In genomic region chr10:72218329-72218728, GRCh38 we compare ENCODE assay signal across 9 cellular contexts. TPM values are rescaled to one million over a fixed set of nuclear protein-coding genes. Genes with fewer than 3 reads are reported as not detected.
DNase-seq lines count a peak whose midpoint lies in the region; ATAC-seq, FAIRE-seq and TF ChIP-seq lines count a peak whose summit lies in the region.
"Had no signal": no experiment of that assay in that cellular context is flagged by ENCODE, and none has a peak within 500 bp of the region (broad histone marks: within the 10 kb centered on the region; RNA-seq: fewer than 3 reads in every experiment).

No MANE protein-coding gene starts in this region.

- no peaks in the 10 kb centered on the region for H3K9me3 ChIP-seq in BLaER1 treated with 17β-estradiol and CSF1 and Interleukin-3, amounts not matched to agents 10 nM and 100 nM (replicated peaks in 1 of 11)
- no peaks in the 10 kb centered on the region for H3K9me3 ChIP-seq in K562 (replicated peaks; ENCODE audit: control insufficient read depth, insufficient read depth, low read depth, low read length)

- 0 out of 2 replicates have a peak overlapping the region, but pooled peaks have one; percentile 3 for H2AFZ ChIP-seq in K562 (ENCODE audit: low read depth, low read length)

- H3K27me3 Mint-ChIP-seq in nephron progenitor cell (ENCODE audit: low read depth, poor library complexity): peaks cover 3% of the 10 kb centered on the region

- peaks cover 65% of the 10 kb centered on the region for H3K79me2 ChIP-seq in K562 (ENCODE audit: control insufficient read depth, insufficient read depth, low read length)

- no peak for TF ChIP-seq RAD21 in K562 (CRISPR knock-in tag; conservative IDR thresholded peaks at IDR 0.05 in 1 of 2, IDR thresholded peaks at IDR 0.05 in 1 of 2)

- no peak for TF ChIP-seq EP300 in K562 (IDR thresholded peaks at IDR 0.05; ENCODE audit: low read length)

- in situ Hi-C loops in KBM-7 (cut with MboI; ENCODE audit: low pct_unique_long_range_greater_than_20kb, low sequenced_read_pairs) (no loop called here), K562 (cut with MboI) (no loop called here)

- WGBS in K562 (ENCODE audit: insufficient coverage, low coverage, missing lambda C conversion rate): 10% methylated on average over 1 of the region's 1 CpG

- DNase-seq in KBM-7: peak; percentile 76
- DNase-seq in K562 (ENCODE audit: extremely low read depth in 1 of 4, low spot score in 3 of 4): peak in 1 of 4 experiments; percentile 27
- DNase-seq in nephron progenitor cell: no peak
- no peak for DNase-seq in NCI-H187 (lab: John Stamatoyannopoulos, UW)
- DNase-seq in stimulated activated CD4-positive, alpha-beta T cell treated with anti-CD3 and anti-CD28 coated beads, Interleukin-4, amount 100 ng/mL, for 1 hour: no peak
- DNase-seq in NCI-H2029 treated with DMSO at 0.1 percent for 48 hours (lab: John Stamatoyannopoulos, UW): no peak
- no peak for DNase-seq in NCI-H774 (lab: John Stamatoyannopoulos, UW)
- DNase-seq: NCI-H187 treated with DMSO at 0.1 percent for 48 hours had no signal

- ATAC-seq in K562: no peak

- peak overlapping the region; percentile 40 for H3K4me3 Mint-ChIP-seq in nephron progenitor cell

- no peaks in the 10 kb centered on the region for H3K9me3 Mint-ChIP-seq in nephron progenitor cell

- CTCF ChIA-PET in K562 (lab: Yijun Ruan, JAX; ENCODE audit: low intra/inter-chr PET ratio): no interaction called here

- H3K4me2 ChIP-seq in BLaER1 treated with 17β-estradiol and CSF1 and Interleukin-3, amounts not matched to agents 10 nM and 100 nM: peak overlapping the region; percentile 33 to 96 (median 68)
- H3K4me2 ChIP-seq in K562 (ENCODE audit: insufficient read depth, low read length): peak overlapping the region; percentile 69

- H3K4me1 ChIP-seq in BLaER1 treated with 17β-estradiol and CSF1 and Interleukin-3, amounts not matched to agents 10 nM and 100 nM: peaks cover 45 to 63% (median 51%) of the 10 kb centered on the region in 10 experiments
- H3K4me1 ChIP-seq in K562 (replicated peaks in 1 of 2; ENCODE audit: control insufficient read depth in 2 of 2, insufficient read depth in 2 of 2, low read length in 2 of 2): peaks cover 17 to 26% of the 10 kb centered on the region in 2 experiments; a peak in 4 of 5 replicates

- no peak for TF ChIP-seq POLR2A in K562 (conservative IDR thresholded peaks at IDR 0.05)

- H3K4me1 Mint-ChIP-seq in nephron progenitor cell: peaks cover 42% of the 10 kb centered on the region

- intact Hi-C loops in K562 (cut with micrococcal nuclease): no loop called here

- 0 out of 20 replicates have a peak overlapping the region, but pooled peaks of 1 of the 10 experiments have one; percentile 10 for H3K4me3 ChIP-seq in BLaER1 treated with 17β-estradiol and CSF1 and Interleukin-3, amounts not matched to agents 10 nM and 100 nM
- H3K4me3 ChIP-seq in K562: no peak overlapping the region

- no peak overlapping the region for H3K27ac Mint-ChIP-seq in nephron progenitor cell

- peaks cover 21% of the 10 kb centered on the region for H3K36me3 Mint-ChIP-seq in nephron progenitor cell (ENCODE audit: low read depth)

- no peak for FAIRE-seq in K562 (lab: Jason Lieb, UNC)

- POLR2A ChIA-PET in K562 (lab: Yijun Ruan, JAX): interaction anchor here (0.6 to 9.2 kb wide), 7 partner anchors 11 to 119 kb away, joined by 3 to 70 read pairs (median 4); partner anchors contain the start of gene DDIT4

- no peak for TF ChIP-seq CTCF in K562 (IDR thresholded peaks at IDR 0.05 in 2 of 3, conservative IDR thresholded peaks at IDR 0.05 in 1 of 3; ENCODE audit: insufficient read depth in 2 of 3, low read depth in 1 of 3, low read length in 3 of 3)
- no peak for TF ChIP-seq CTCF in nephron progenitor cell (IDR thresholded peaks at IDR 0.05)

- H3K9ac ChIP-seq in BLaER1 treated with 17β-estradiol and CSF1 and Interleukin-3, amounts not matched to agents 10 nM and 100 nM: peak overlapping the region in 7 of 11 experiments; percentile 12 to 44 (median 30); a peak in 5 of 22 replicates
- H3K9ac ChIP-seq in K562 (ENCODE audit: insufficient read depth in 1 of 2, low read depth in 2 of 2, low read length in 2 of 2): peak overlapping the region in 1 of 2 experiments; percentile 38; a peak in 2 of 4 replicates

- H3K27ac ChIP-seq in BLaER1 treated with 17β-estradiol and CSF1 and Interleukin-3, amounts not matched to agents 10 nM and 100 nM: peak overlapping the region in 7 of 11 experiments; percentile 4 to 55 (median 42); a peak in 12 of 22 replicates
- H3K27ac ChIP-seq in K562 (ENCODE audit: extremely low read depth, low read depth, low read length): peak overlapping the region; percentile 51

- H3K9me1 ChIP-seq in K562 (ENCODE audit: control insufficient read depth, insufficient read depth, low read length): no peaks in the 10 kb centered on the region

- H3K27me3 ChIP-seq in BLaER1 treated with 17β-estradiol and CSF1 and Interleukin-3, amounts not matched to agents 10 nM and 100 nM: no peaks in the 10 kb centered on the region
- H3K27me3 ChIP-seq in K562 (ENCODE audit: control insufficient read depth in 2 of 2, insufficient read depth in 2 of 2, low read length in 2 of 2): no peaks in the 10 kb centered on the region

- H4K20me1 ChIP-seq in BLaER1 treated with 17β-estradiol and CSF1 and Interleukin-3, amounts not matched to agents 10 nM and 100 nM: peaks cover 0 to 27% (median 5%) of the 10 kb centered on the region in 11 experiments; a peak in 10 of 22 replicates
- no peaks in the 10 kb centered on the region for H4K20me1 ChIP-seq in K562 (replicated peaks; ENCODE audit: control insufficient read depth, insufficient read depth, low read length)

- H3K36me3 ChIP-seq in BLaER1 treated with 17β-estradiol and CSF1 and Interleukin-3, amounts not matched to agents 10 nM and 100 nM: peaks cover 15 to 24% (median 20%) of the 10 kb centered on the region in 11 experiments
- H3K36me3 ChIP-seq in K562 (ENCODE audit: control insufficient read depth, insufficient read depth, low read length): peaks cover 17% of the 10 kb centered on the region

- TSS peak; percentile 19 for BruUV-seq in K562 (replicated peaks; lab: Mats Ljungman, UMichigan)

RNA-seq across cellular contexts. Expression of gene ASCC1, which starts 2.3 kb away (rescaled TPM):
- 49.7 and 77.0 TPM in 2 replicates for total RNA-seq in K562 (2011; cell fraction: chromatin; rRNA removed; ENCODE audit: low replicate concordance)
- total RNA-seq in K562 (2011; cell fraction: nucleolus; rRNA removed): 28.7 and 34.9 TPM in 2 replicates
- 43.5 and 57.0 TPM in 2 replicates for total RNA-seq in K562 (2011; cell fraction: nucleoplasm; rRNA removed)
- total RNA-seq in K562 (2014; rRNA removed) (27.6 and 31.7 TPM in 2 replicates), K562 (2014; rRNA removed; fragmentation: Illumina TruSeq; extraction: Trizol) (52.8 and 62.6 TPM in 2 replicates), K562 (2015; rRNA removed; fragmentation: Illumina TruSeq; extraction: Trizol) (33.3 and 38.2 TPM in 2 replicates), K562 (2021) (45.7 and 48.4 TPM in 2 replicates)
- polyA plus RNA-seq in K562 (2011; rRNA removed) (53.2 and 64.1 TPM in 2 replicates), K562 (2014; fragmentation: Illumina TruSeq; extraction: Trizol) (54.4 and 70.0 TPM in 2 replicates), K562 (2014; fragmentation: Nextera tagmentation; extraction: Ambion mirVana) (10 to 100 TPM; 50.8 to 73.3 TPM), K562 (2014; rRNA removed) (42.7 and 55.5 TPM in 2 replicates)
- 20.9 and 37.8 TPM in 2 replicates for polyA plus RNA-seq in K562 (2011; cell fraction: cytosol; rRNA removed)
- 13.5 and 19.8 TPM in 2 replicates for polyA plus RNA-seq in K562 (2011; cell fraction: nucleus; rRNA removed)
- 39.1 and 50.0 TPM in 2 replicates for polyA plus RNA-seq in K562 (2012)
- 90.3 and 97.7 TPM in 2 replicates for polyA minus RNA-seq in K562 (2011; rRNA and poly(A)+ RNA removed)
- 35.1 and 39.2 TPM in 2 replicates for polyA minus RNA-seq in K562 (2011; cell fraction: cytosol; rRNA and poly(A)+ RNA removed)
- 13.6 and 33.1 TPM in 2 replicates for polyA minus RNA-seq in K562 (2011; cell fraction: nucleus; rRNA and poly(A)+ RNA removed)

RNA-seq across cellular contexts. Expression of gene ANAPC16, which starts 2.5 kb away (rescaled TPM):
- total RNA-seq in K562 (2011; cell fraction: chromatin; rRNA removed; ENCODE audit: low replicate concordance): 13.7 and 30.0 TPM in 2 replicates
- 13.7 and 15.7 TPM in 2 replicates for total RNA-seq in K562 (2011; cell fraction: nucleolus; rRNA removed)
- 30.3 and 57.6 TPM in 2 replicates for total RNA-seq in K562 (2011; cell fraction: nucleoplasm; rRNA removed)
- total RNA-seq in K562 (2014; rRNA removed): 42.6 and 55.8 TPM in 2 replicates
- 108 and 111 TPM in 2 replicates for total RNA-seq in K562 (2014; rRNA removed; fragmentation: Illumina TruSeq; extraction: Trizol)
- 79.7 and 87.7 TPM in 2 replicates for total RNA-seq in K562 (2015; rRNA removed; fragmentation: Illumina TruSeq; extraction: Trizol)
- total RNA-seq in K562 (2021): 72.5 and 72.7 TPM in 2 replicates
- 162 and 168 TPM in 2 replicates for polyA plus RNA-seq in K562 (2011; rRNA removed)
- polyA plus RNA-seq in K562 (2011; cell fraction: cytosol; rRNA removed): 47.9 and 96.2 TPM in 2 replicates
- 27.0 and 46.2 TPM in 2 replicates for polyA plus RNA-seq in K562 (2011; cell fraction: nucleus; rRNA removed)
- polyA plus RNA-seq in K562 (2012): 85.3 and 238 TPM in 2 replicates
- polyA plus RNA-seq in K562 (2014; fragmentation: Illumina TruSeq; extraction: Trizol): 74.2 and 85.3 TPM in 2 replicates
- 100 to 1,000 TPM; 184 to 208 TPM for polyA plus RNA-seq in K562 (2014; fragmentation: Nextera tagmentation; extraction: Ambion mirVana)
- 112 and 134 TPM in 2 replicates for polyA plus RNA-seq in K562 (2014; rRNA removed)
- polyA minus RNA-seq in K562 (2011; rRNA and poly(A)+ RNA removed): 41.3 and 52.4 TPM in 2 replicates
- polyA minus RNA-seq in K562 (2011; cell fraction: cytosol; rRNA and poly(A)+ RNA removed): 13.9 and 15.1 TPM in 2 replicates
- 3.2 and 10.0 TPM in 2 replicates for polyA minus RNA-seq in K562 (2011; cell fraction: nucleus; rRNA and poly(A)+ RNA removed)

RNA-seq across cellular contexts. Expression of gene DDIT4, which starts 55.4 kb away (rescaled TPM):
- 185 and 371 TPM in 2 replicates for total RNA-seq in K562 (2011; cell fraction: chromatin; rRNA removed; ENCODE audit: low replicate concordance)
- 455 and 610 TPM in 2 replicates for total RNA-seq in K562 (2011; cell fraction: nucleolus; rRNA removed)
- total RNA-seq in K562 (2011; cell fraction: nucleoplasm; rRNA removed): 314 and 392 TPM in 2 replicates
- total RNA-seq in K562 (2014; rRNA removed) (593 and 675 TPM in 2 replicates), K562 (2014; rRNA removed; fragmentation: Illumina TruSeq; extraction: Trizol) (159 and 200 TPM in 2 replicates), K562 (2015; rRNA removed; fragmentation: Illumina TruSeq; extraction: Trizol) (13.2 and 14.7 TPM in 2 replicates), K562 (2021) (453 and 674 TPM in 2 replicates)
- polyA plus RNA-seq in K562 (2011; rRNA removed) (228 and 529 TPM in 2 replicates), K562 (2014; fragmentation: Illumina TruSeq; extraction: Trizol) (107 and 370 TPM in 2 replicates), K562 (2014; fragmentation: Nextera tagmentation; extraction: Ambion mirVana) (10 to 100 TPM in 1 of 2 experiments, 1 to 10 TPM in 1; 8.2 to 12.3 TPM), K562 (2014; rRNA removed) (362 and 564 TPM in 2 replicates)
- 345 and 451 TPM in 2 replicates for polyA plus RNA-seq in K562 (2011; cell fraction: cytosol; rRNA removed)
- polyA plus RNA-seq in K562 (2011; cell fraction: nucleus; rRNA removed): 384 and 450 TPM in 2 replicates
- 184 and 695 TPM in 2 replicates for polyA plus RNA-seq in K562 (2012)
- polyA minus RNA-seq in K562 (2011; rRNA and poly(A)+ RNA removed): 156 and 267 TPM in 2 replicates
- polyA minus RNA-seq in K562 (2011; cell fraction: cytosol; rRNA and poly(A)+ RNA removed): 180 and 395 TPM in 2 replicates
- polyA minus RNA-seq in K562 (2011; cell fraction: nucleus; rRNA and poly(A)+ RNA removed): 272 and 555 TPM in 2 replicates
